8 cellular contexts compared by ENCODE assay signal in the genomic region with DNA sequence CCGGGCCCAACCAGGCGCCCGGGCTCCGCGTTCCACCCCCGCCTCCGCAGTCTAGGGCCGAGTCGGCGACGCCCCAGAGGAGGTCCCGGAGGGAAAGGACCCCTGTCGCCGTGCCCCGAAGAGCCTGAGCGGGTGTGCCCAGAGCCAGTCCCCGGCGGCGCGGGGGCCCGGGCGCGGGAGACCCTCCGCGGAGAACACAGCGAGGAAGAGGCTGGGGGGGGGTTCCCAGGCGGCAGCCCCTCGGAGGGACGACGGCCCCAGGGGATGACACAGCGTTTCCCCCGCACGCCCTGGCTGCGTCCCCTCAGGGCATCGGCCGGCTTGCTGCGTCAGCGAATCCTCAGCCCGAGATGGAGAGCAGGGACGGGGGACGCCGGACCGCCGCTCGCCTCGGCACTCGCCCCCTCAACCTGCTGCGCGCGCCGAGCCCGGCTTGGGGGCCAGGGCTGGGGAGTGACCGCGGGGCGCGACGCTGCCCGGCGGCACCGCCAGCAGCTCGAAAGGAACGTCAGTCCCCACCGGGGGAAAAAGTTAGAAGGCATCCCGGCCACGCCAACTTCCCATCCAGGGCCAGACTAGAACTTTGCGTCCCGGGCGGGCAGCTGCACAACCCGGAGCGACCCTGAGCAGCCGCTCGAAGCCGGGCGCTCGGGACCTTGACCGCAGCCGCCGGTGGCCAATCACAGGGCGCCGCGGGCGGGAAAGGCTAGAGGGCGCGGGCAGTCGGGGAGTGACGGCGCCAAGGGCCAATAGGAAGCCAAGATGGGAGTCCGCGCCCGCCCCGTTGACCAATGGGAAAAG. TPM values are rescaled to one million over a fixed set of nuclear protein-coding genes. Genes with fewer than 3 reads are reported as not detected.
DNase-seq lines count a peak whose midpoint lies in the region; ATAC-seq, FAIRE-seq and TF ChIP-seq lines count a peak whose summit lies in the region.

No MANE protein-coding gene starts in this region.

- H3K4me1 ChIP-seq in adipocyte (ENCODE audit: control insufficient read depth, insufficient read depth, low read length) = peaks cover 23% of the 10 kb centered on the region
- H3K4me1 ChIP-seq in heart right ventricle = peaks cover 10 to 40% (median 25%) of the 10 kb centered on the region in 9 donors
- H3K4me1 ChIP-seq in transverse colon = peaks cover 12 to 26% (median 20%) of the 10 kb centered on the region in 4 donors

- no peaks in the 10 kb centered on the region for H3K27me3 ChIP-seq in adipocyte (replicated peaks; ENCODE audit: control insufficient read depth, insufficient read depth, low read length)
- no peaks in the 10 kb centered on the region for H3K27me3 ChIP-seq in heart right ventricle
- no peaks in the 10 kb centered on the region for H3K27me3 ChIP-seq in transverse colon

- H3K9ac ChIP-seq in adipocyte (ENCODE audit: low read length) = peak overlapping the region; percentile 87

- TF ChIP-seq POLR2A in GM12891 (IDR thresholded peaks at IDR 0.05; ENCODE audit: low read depth, low read length) (no peak), transverse colon (IDR thresholded peaks at IDR 0.05) (peak; percentile 80)

- no peak for FAIRE-seq in GM12891 (lab: Jason Lieb, UNC)

- H3K36me3 ChIP-seq in adipocyte (ENCODE audit: control insufficient read depth, insufficient read depth, low read length, severe bottlenecking) (peaks cover 18% of the 10 kb centered on the region), heart right ventricle (peaks cover 0 to 25% (median 0%) of the 10 kb centered on the region in 9 donors), transverse colon (no peaks in the 10 kb centered on the region)

- ATAC-seq in HG02798 (IDR thresholded peaks at IDR 0.05; ENCODE audit: poor library complexity, unreplicated experiment) = peak; percentile 96
- peak; percentile 95 to 98 (median 97) for ATAC-seq in heart right ventricle

- peak overlapping the region; percentile 79 to 99 (median 93) for H3K27ac ChIP-seq in heart right ventricle
- peak overlapping the region; percentile 94 to 97 (median 96) for H3K27ac ChIP-seq in transverse colon

- WGBS in heart right ventricle, 2 donors = 0% methylated on average over 90 to 91 of the region's 91 CpGs
- 0% methylated on average over 83 of the region's 91 CpGs; no CpG with 5 or more reads in 1 of the 2 donors for WGBS in transverse colon (ENCODE audit: low coverage in 1 of 2), 2 donors

- peak overlapping the region; percentile 87 for H3K4me3 ChIP-seq in adipocyte (ENCODE audit: low read length)
- peak overlapping the region; percentile 69 to 98 (median 94) for H3K4me3 ChIP-seq in heart right ventricle
- peak overlapping the region; percentile 70 to 94 (median 85) for H3K4me3 ChIP-seq in transverse colon

- DNase-seq in GM12891 (ENCODE audit: insufficient read length, low spot score) (peak; percentile 98), NCI-H1417 (lab: John Stamatoyannopoulos, UW) (peak; percentile 88 to 99 (median 99)), SW480 (ENCODE audit: low spot score) (peak; percentile 96), adipocyte (ENCODE audit: low read depth) (peak; percentile 98), heart right ventricle (peak; percentile 99), pons (ENCODE audit: low spot score) (peak; percentile 96), transverse colon (peak; percentile 99)

- in situ Hi-C loops in transverse colon (cut with MboI; ENCODE audit: low pct_ligation_motif_present in 1 of 4, low pct_unique_long_range_greater_than_20kb in 1 of 4, low sequenced_read_pairs in 3 of 4) = no loop called here

- TF ChIP-seq CTCF in heart right ventricle (IDR thresholded peaks at IDR 0.05) (no peak), transverse colon (IDR thresholded peaks at IDR 0.05) (no peak)

- intact Hi-C loops in heart right ventricle (cut with DNase I) = loop anchor here in 6 of 10 donors (2.0 to 10.0 kb wide), 5 partner anchors 41 to 176 kb away; partner anchors contain the start of gene RAB11FIP5 (in 1 of the 6)
- intact Hi-C loops in transverse colon (cut with DNase I; ENCODE audit: low total_unique reads) = loop anchor here (1.0 to 5.0 kb wide), 3 partner anchors 21 to 106 kb away; no protein-coding TSS in a partner anchor

- no peak for TF ChIP-seq EP300 in transverse colon (IDR thresholded peaks at IDR 0.05; ENCODE audit: low read depth)

- H3K9me3 ChIP-seq in adipocyte (ENCODE audit: control insufficient read depth, low read length) (no peaks in the 10 kb centered on the region), heart right ventricle (no peaks in the 10 kb centered on the region), transverse colon (no peaks in the 10 kb centered on the region)

TF ChIP-seq in GM12891, 5 proteins besides CTCF, POLR2A, EP300 and RAD21:
- TF ChIP-seq POLR2AphosphoS5 (IDR thresholded peaks at IDR 0.05; ENCODE audit: low read depth, low read length) (no peak), POU2F2 (IDR thresholded peaks at IDR 0.05; ENCODE audit: low read depth, low read length) (no peak), TAF1 (IDR thresholded peaks at IDR 0.05; ENCODE audit: low read depth, low read length) (no peak), PAX5 (IDR thresholded peaks at IDR 0.05; ENCODE audit: insufficient read depth, low read length, severe bottlenecking) (no peak), SPI1 (IDR thresholded peaks at IDR 0.05; ENCODE audit: low read depth, low read length) (no peak)

RNA-seq across cellular contexts. Expression of gene SFXN5, which starts 0.7 kb away (rescaled TPM):
- polyA plus RNA-seq in GM12891 (2012; ENCODE audit: low read depth, missing spikeins) = 1.8 TPM
- 10 to 100 TPM in 5 of 10 donors, 1 to 10 TPM in 5; 7.3 to 11.8 (median 10.0) TPM for total RNA-seq in heart right ventricle
- 1 to 10 TPM; 4.4 to 9.5 TPM for polyA plus RNA-seq in heart right ventricle
- 10 to 100 TPM; 12.3 to 98.4 (median 42.7) TPM for total RNA-seq in transverse colon

RNA-seq across cellular contexts. Expression of gene RAB11FIP5, which starts 41.9 kb away (rescaled TPM):
- polyA plus RNA-seq in GM12891 (2012; ENCODE audit: low read depth, missing spikeins) = 0.17 TPM
- 10 to 100 TPM; 16.3 to 30.4 (median 22.3) TPM for total RNA-seq in heart right ventricle
- polyA plus RNA-seq in heart right ventricle = 10 to 100 TPM in 1 of 2 donors, 1 to 10 TPM in 1; 6.8 to 25.2 TPM
- 10 to 100 TPM; 22.7 to 31.0 (median 26.9) TPM for total RNA-seq in transverse colon

Comparison
In these comparisons a context has a peak if more than half of its experiments do, and no peak if none do; other contexts are left out.
1. Peak in every context shown above with its lines: DNase-seq, ATAC-seq, H3K4me3 ChIP-seq and H3K27ac ChIP-seq.